26 cellular contexts compared by ENCODE assay signal in the genomic region with DNA sequence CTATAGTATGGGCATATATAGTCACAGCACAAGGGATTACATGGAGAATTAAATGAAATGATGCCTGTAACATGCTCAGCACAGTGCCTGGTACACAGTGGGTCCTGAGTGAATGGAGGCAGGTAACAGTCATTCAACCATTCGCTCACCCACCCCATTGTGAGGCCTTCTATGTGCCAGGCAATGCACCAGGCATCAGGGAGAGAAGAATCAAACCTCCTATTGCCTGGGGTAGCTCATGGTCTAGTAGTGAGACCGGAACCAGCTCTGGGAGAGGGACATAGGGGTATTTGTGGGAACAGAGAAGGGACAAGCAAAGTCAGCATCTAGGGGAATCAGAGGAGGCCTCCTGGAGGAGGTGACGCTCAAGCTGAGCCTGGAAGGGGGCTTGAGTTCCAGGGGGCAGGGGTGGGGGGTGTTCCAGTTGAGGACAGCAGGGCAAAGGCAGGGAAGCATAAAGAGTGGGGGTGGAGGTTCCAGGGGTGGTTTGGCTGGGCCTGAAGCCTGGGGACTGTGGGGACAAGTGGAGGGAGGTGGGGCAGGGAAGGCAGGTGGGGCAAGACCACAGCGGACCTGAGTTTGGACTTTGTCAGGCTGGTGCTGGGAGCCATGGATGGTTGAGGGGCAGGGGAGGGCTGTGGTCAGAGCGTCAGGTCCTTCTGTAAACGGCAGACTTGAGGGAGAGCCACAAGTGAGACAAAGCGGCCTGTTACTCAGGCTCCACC.
"Had no signal": no experiment of that assay in that cellular context is flagged by ENCODE, and none has a peak within 500 bp of the region (broad histone marks: within the 10 kb centered on the region; RNA-seq: fewer than 3 reads in every experiment).

No MANE protein-coding gene starts in this region.

- H3K4me1 Mint-ChIP-seq: activated naive CD8-positive, alpha-beta T cell treated with anti-CD3 and anti-CD28 coated beads, Interleukin-2, amount 10 ng/mL, durations not matched to agents 7 days and 5 days; IgD-negative memory B cell had no signal

- H3K36me3 ChIP-seq: adrenal gland, Peyer's patch, SJSA1 had no signal

- H3K9me3 Mint-ChIP-seq: activated naive CD8-positive, alpha-beta T cell treated with anti-CD3 and anti-CD28 coated beads, Interleukin-2, amount 10 ng/mL, durations not matched to agents 7 days and 5 days; T-helper 1 cell treated with Interleukin-12 subunit alpha and Interleukin-12 subunit beta and Interleukin-4 antibody, amounts not matched to agents 30 μg/mL and 1 μg/mL, for 36 hours had no signal

- H3K27ac ChIP-seq: adrenal gland, KMS-11, Peyer's patch, RWPE1, SJSA1 had no signal

- H3K4me1 ChIP-seq: adrenal gland, Peyer's patch, SJSA1 had no signal

- ATAC-seq: activated CD4-positive, CD25-positive, alpha-beta regulatory T cell treated with anti-CD3 and anti-CD28 coated beads, Interleukin-2, amount 50 U/mL, for 24 hours; SK-N-SH treated with all-trans-retinoic acid at 6 μM for 48 hours had no signal

- H3K4me3 ChIP-seq: adrenal gland, Peyer's patch, SJSA1 had no signal

- H3K27ac Mint-ChIP-seq: activated naive CD8-positive, alpha-beta T cell treated with anti-CD3 and anti-CD28 coated beads, Interleukin-2, amount 10 ng/mL, durations not matched to agents 7 days and 5 days; T-helper 1 cell treated with Interleukin-12 subunit alpha and Interleukin-12 subunit beta and Interleukin-4 antibody, amounts not matched to agents 30 μg/mL and 1 μg/mL, for 36 hours had no signal

- H3K27me3 ChIP-seq: Peyer's patch, SJSA1 had no signal

- H3K36me3 Mint-ChIP-seq: activated naive CD8-positive, alpha-beta T cell treated with anti-CD3 and anti-CD28 coated beads, Interleukin-2, amount 10 ng/mL, durations not matched to agents 7 days and 5 days; IgD-negative memory B cell had no signal

- H3K9me3 ChIP-seq: adrenal gland, Peyer's patch, SJSA1 had no signal

- DNase-seq: activated CD4-positive, alpha-beta T cell treated with anti-CD3 and anti-CD28 coated beads for 4 hours; activated naive CD4-positive, alpha-beta T cell treated with anti-CD3 and anti-CD28 coated beads, Interleukin-2, amount 50 U/mL, for 16 hours; activated naive CD8-positive, alpha-beta T cell treated with anti-CD3 and anti-CD28 coated beads, Interleukin-2, amount 10 ng/mL, durations not matched to agents 7 days and 5 days; activated T-cell treated with anti-CD3 and anti-CD28 coated beads, Interleukin-2, amount 50 U/mL, for 1 hour; adrenal gland; anterior cingulate cortex; caudate nucleus; NCI-H1092; NCI-H1417; NCI-H1930; NCI-H2171 treated with DMSO at 0.1 percent for 48 hours; NCI-H345; NCI-H510A; NCI-H526 treated with DMSO at 0.1 percent for 48 hours; NCI-H82; NK-92 treated with Interleukin-12 subunit alpha and Interleukin-12 subunit beta, amount 100 ng/mL, for 24 hours; SHP77; SW 1271 had no signal

- H3K4me3 Mint-ChIP-seq: activated naive CD8-positive, alpha-beta T cell treated with anti-CD3 and anti-CD28 coated beads, Interleukin-2, amount 10 ng/mL, durations not matched to agents 7 days and 5 days; IgD-negative memory B cell; T-helper 1 cell treated with Interleukin-12 subunit alpha and Interleukin-12 subunit beta and Interleukin-4 antibody, amounts not matched to agents 30 μg/mL and 1 μg/mL, for 36 hours had no signal
